8 cellular contexts compared by ENCODE assay signal in genomic region chr12:51972849-51973273, GRCh38. TPM values are rescaled to one million over a fixed set of nuclear protein-coding genes. Genes with fewer than 3 reads are reported as not detected.
A peak's percentile ranks its signal among the peaks of the same experiment; 100 is the strongest.
DNase-seq lines count a peak whose midpoint lies in the region; ATAC-seq, FAIRE-seq and TF ChIP-seq lines count a peak whose summit lies in the region.

No MANE protein-coding gene starts in this region.

- no peak overlapping the region for H2BK20ac ChIP-seq in H9 (ENCODE audit: low read depth, low read length, poor library complexity, severe bottlenecking)

- H3K9ac ChIP-seq in endothelial cell of umbilical vein (replicated peaks; ENCODE audit: extremely low read depth, insufficient read depth, low read length) (peak overlapping the region; percentile 73), H9 (ENCODE audit: extremely low read depth, insufficient read length, low read length) (no peak overlapping the region)

- no TSS peak for BruUV-seq in endothelial cell of umbilical vein (replicated peaks; lab: Mats Ljungman, UMichigan)

- no peak overlapping the region for H4K5ac ChIP-seq in H9 (ENCODE audit: insufficient read length, low read depth, low read length)

- H3K4me3 ChIP-seq in endothelial cell of umbilical vein (replicated peaks in 1 of 3; ENCODE audit: insufficient read depth in 1 of 3, low read depth in 1 of 3, low read length in 3 of 3) (no peak overlapping the region), tibial artery (no peak overlapping the region)

- H3K4me2 ChIP-seq in endothelial cell of umbilical vein (ENCODE audit: insufficient read depth, low read length) (peak overlapping the region; percentile 62), H9 (ENCODE audit: insufficient read depth, insufficient read length, low read length) (no peak overlapping the region)

- POLR2A ChIA-PET in activated B cell treated with CpG ODN at 0.5 μM for 24 hours (lab: Charles Lee): no interaction called here
- POLR2A ChIA-PET in endothelial cell of umbilical vein (lab: Charles Lee): interaction anchor here (0.8 kb wide), 1 partner anchor 34 kb away, joined by 4 read pairs; the partner anchor contains the start of gene TAMALIN

- WGBS in H9 (ENCODE audit: extremely low coverage, insufficient read length, low lambda C conversion rate): no CpG with 5 or more reads among the region's 9 CpGs

- H3K4me1 Mint-ChIP-seq in activated B cell treated with CpG ODN at 0.5 μM for 24 hours (peaks cover 54% of the 10 kb centered on the region), nephron progenitor cell (peaks cover 45% of the 10 kb centered on the region), H9 (peaks cover 28 to 42% of the 10 kb centered on the region in 2 experiments)

- H3K36me3 ChIP-seq in endothelial cell of umbilical vein (ENCODE audit: control insufficient read depth in 2 of 2, extremely low read depth in 1 of 2, insufficient read depth in 2 of 2, low read length in 2 of 2) (peaks cover 6 to 9% of the 10 kb centered on the region in 2 experiments), tibial artery (peaks cover 24 to 27% (median 27%) of the 10 kb centered on the region in 3 donors)

- no peaks in the 10 kb centered on the region for H3K23me2 ChIP-seq in H9 (ENCODE audit: insufficient read length, low read depth, low read length, poor library complexity, severe bottlenecking)

- FAIRE-seq in endothelial cell of umbilical vein (lab: Jason Lieb, UNC): peak; percentile 86

- no peak overlapping the region for H2AFZ ChIP-seq in endothelial cell of umbilical vein (ENCODE audit: low read depth, low read length)
- H2AFZ ChIP-seq in H9 (ENCODE audit: low read length): no peak overlapping the region

- H3K36me3 Mint-ChIP-seq in activated B cell treated with CpG ODN at 0.5 μM for 24 hours (ENCODE audit: low read depth) (peaks cover 16% of the 10 kb centered on the region), nephron progenitor cell (ENCODE audit: low read depth) (peaks cover 40% of the 10 kb centered on the region), H9 (ENCODE audit: insufficient read depth in 1 of 3, low read depth in 3 of 3) (peaks cover 20 to 25% (median 24%) of the 10 kb centered on the region in 3 experiments; a peak in 6 of 7 replicates)

- H3K23ac ChIP-seq in H9 (ENCODE audit: insufficient read length, low read depth, low read length): no peak overlapping the region

- no peaks in the 10 kb centered on the region for H3K79me1 ChIP-seq in H9 (ENCODE audit: insufficient read depth, low read depth, low read length, poor library complexity, severe bottlenecking)

- dilution Hi-C loops in endothelial cell of umbilical vein (cut with MboI; ENCODE audit: extremely low pct_ligation_motif_present, low sequenced_read_pairs): no loop called here

- no peak overlapping the region for H3K56ac ChIP-seq in H9 (ENCODE audit: insufficient read length, low read depth, low read length)

- TF ChIP-seq CTCF in activated B cell treated with CpG ODN at 0.5 μM for 24 hours (IDR thresholded peaks at IDR 0.05) (no peak), endothelial cell of umbilical vein (IDR thresholded peaks at IDR 0.05; ENCODE audit: extremely low read depth in 1 of 2, insufficient read depth in 1 of 2, low read depth in 1 of 2, low read length in 2 of 2) (no peak), nephron progenitor cell (IDR thresholded peaks at IDR 0.05) (no peak), tibial artery (IDR thresholded peaks at IDR 0.05) (no peak), H9 (conservative IDR thresholded peaks at IDR 0.05) (no peak)

- H3K79me2 ChIP-seq in endothelial cell of umbilical vein (ENCODE audit: control insufficient read depth, insufficient read depth, low read length) (peaks cover 57% of the 10 kb centered on the region), H9 (ENCODE audit: insufficient read depth, low read length) (no peaks in the 10 kb centered on the region)

- H3K14ac ChIP-seq in H9 (ENCODE audit: insufficient read depth, low read length): no peak overlapping the region

- H2AK5ac ChIP-seq in H9 (ENCODE audit: insufficient read length, low read length): no peak overlapping the region

- TF ChIP-seq POLR2A in endothelial cell of umbilical vein (IDR thresholded peaks at IDR 0.05; ENCODE audit: low read depth, low read length): peak; percentile 58

- H3K9me3 ChIP-seq in endothelial cell of umbilical vein (replicated peaks; ENCODE audit: control insufficient read depth, insufficient read depth, low read length): no peaks in the 10 kb centered on the region
- no peaks in the 10 kb centered on the region for H3K9me3 ChIP-seq in tibial artery
- no peaks in the 10 kb centered on the region for H3K9me3 ChIP-seq in H9 (ENCODE audit: control insufficient read depth, low read depth, low read length)

- no peak overlapping the region for H2BK5ac ChIP-seq in H9 (ENCODE audit: insufficient read length, low read length)

- H3K9me1 ChIP-seq in endothelial cell of umbilical vein (replicated peaks; ENCODE audit: control insufficient read depth, extremely low read depth, insufficient read depth, low read length): no peaks in the 10 kb centered on the region

- H4K8ac ChIP-seq in H9 (replicated peaks; ENCODE audit: insufficient read length, low read depth, low read length): no peak overlapping the region

- H3K4me1 ChIP-seq in endothelial cell of umbilical vein (ENCODE audit: control insufficient read depth, extremely low read depth, insufficient read depth, low read length) (peaks cover 85% of the 10 kb centered on the region), tibial artery (peaks cover 0 to 46% (median 32%) of the 10 kb centered on the region in 4 donors), H9 (ENCODE audit: insufficient read depth, low read length) (peaks cover 7% of the 10 kb centered on the region; the same call in 1 of the 2 replicates)

- H4K20me1 ChIP-seq in endothelial cell of umbilical vein (replicated peaks; ENCODE audit: control insufficient read depth, extremely low read depth, insufficient read depth, low read length): no peaks in the 10 kb centered on the region
- no peaks in the 10 kb centered on the region for H4K20me1 ChIP-seq in H9 (ENCODE audit: control insufficient read depth, insufficient read depth, insufficient read length)

- CTCF ChIA-PET in activated B cell treated with CpG ODN at 0.5 μM for 24 hours (lab: Charles Lee) (no interaction called here), endothelial cell of umbilical vein (lab: Charles Lee) (interaction anchor here (0.7 to 5.7 kb wide), 6 partner anchors 13 to 80 kb away, joined by 3 to 39 read pairs (median 6); partner anchors contain the start of gene ACVR1B)

- H3K27ac ChIP-seq in endothelial cell of umbilical vein (ENCODE audit: insufficient read depth, low read depth, low read length) (peak overlapping the region; percentile 98), tibial artery (peak overlapping the region in 1 of 2 donors; percentile 20), H9 (ENCODE audit: insufficient read length, low read depth, low read length) (no peak overlapping the region)

- H3K27ac Mint-ChIP-seq in activated B cell treated with CpG ODN at 0.5 μM for 24 hours (no peak overlapping the region), nephron progenitor cell (peak overlapping the region; percentile 26), H9 (no peak overlapping the region)

- intact Hi-C loops in activated B cell treated with CpG ODN at 0.5 μM for 24 hours (cut with micrococcal nuclease): loop anchor here (10.0 kb wide), 1 partner anchor 98 kb away; no protein-coding TSS in a partner anchor
- intact Hi-C loops in endothelial cell of umbilical vein (cut with micrococcal nuclease): loop anchor here (1.0 to 2.0 kb wide), 2 partner anchors 47 to 76 kb away; no protein-coding TSS in a partner anchor
- intact Hi-C loops in tibial artery (cut with DNase I; ENCODE audit: low total_unique reads): no loop called here

- DNase-seq in ELF-1 (ENCODE audit: low read depth, low spot score): peak; percentile 16
- no peak for DNase-seq in activated B cell treated with CpG ODN at 0.5 μM for 24 hours
- peak; percentile 97 for DNase-seq in endothelial cell of umbilical vein (ENCODE audit: low read depth, low spot score)
- no peak for DNase-seq in nephron progenitor cell
- DNase-seq in tibial artery: peak; percentile 72 to 73
- no peak for DNase-seq in H9
- DNase-seq in NCI-H2171 treated with DMSO at 0.1 percent for 48 hours (lab: John Stamatoyannopoulos, UW): no peak

- H3K18ac ChIP-seq in H9 (ENCODE audit: insufficient read length, low read depth, low read length): no peak overlapping the region

- peak overlapping the region; percentile 0 for H3K4me3 Mint-ChIP-seq in activated B cell treated with CpG ODN at 0.5 μM for 24 hours
- no peak overlapping the region for H3K4me3 Mint-ChIP-seq in nephron progenitor cell
- no peak overlapping the region for H3K4me3 Mint-ChIP-seq in H9

- no peak overlapping the region for H3T11ph ChIP-seq in H9 (ENCODE audit: low read length)

- H4K91ac ChIP-seq in H9 (ENCODE audit: insufficient read length, low read depth, low read length): no peak overlapping the region

- ATAC-seq in activated B cell treated with CpG ODN at 0.5 μM for 24 hours (ENCODE audit: low read depth): no peak
- ATAC-seq in GM19467 (IDR thresholded peaks at IDR 0.05; ENCODE audit: unreplicated experiment): no peak

- no peak overlapping the region for H2BK120ac ChIP-seq in H9 (ENCODE audit: low read depth, low read length, poor library complexity, severe bottlenecking)

- no peak overlapping the region for H3K4ac ChIP-seq in H9 (ENCODE audit: low read depth, low read length)

- H3K9me3 Mint-ChIP-seq in activated B cell treated with CpG ODN at 0.5 μM for 24 hours (no peaks in the 10 kb centered on the region), nephron progenitor cell (no peaks in the 10 kb centered on the region), H9 (no peaks in the 10 kb centered on the region)

- no peak overlapping the region for H2BK15ac ChIP-seq in H9 (ENCODE audit: low read depth, low read length)

- H3K27me3 ChIP-seq in endothelial cell of umbilical vein (ENCODE audit: control insufficient read depth in 2 of 2, insufficient read depth in 2 of 2, low read length in 2 of 2) (no peaks in the 10 kb centered on the region), tibial artery (no peaks in the 10 kb centered on the region), H9 (ENCODE audit: insufficient read depth, low read length) (no peaks in the 10 kb centered on the region)

- no peak overlapping the region for H2BK12ac ChIP-seq in H9 (ENCODE audit: insufficient read length, low read depth, low read length)

- H3K27me3 Mint-ChIP-seq in activated B cell treated with CpG ODN at 0.5 μM for 24 hours (no peaks in the 10 kb centered on the region), nephron progenitor cell (ENCODE audit: low read depth, poor library complexity) (no peaks in the 10 kb centered on the region), H9 (ENCODE audit: low read depth) (no peaks in the 10 kb centered on the region)

RNA-seq across cellular contexts. Expression of gene ACVR1B, which starts 21.4 kb away (rescaled TPM):
- total RNA-seq in activated B cell treated with CpG ODN at 0.5 μM for 24 hours (7.8 and 10.0 TPM in 2 replicates), endothelial cell of umbilical vein (25.4 and 33.7 TPM in 2 replicates), H9 (2021) (15.6 and 16.3 TPM in 2 replicates)
- polyA plus RNA-seq in endothelial cell of umbilical vein: 25.5 and 29.0 TPM in 2 replicates
- 23.9 and 24.1 TPM in 2 replicates for polyA plus RNA-seq in endothelial cell of umbilical vein (2011; cell fraction: cytosol; rRNA removed)
- polyA plus RNA-seq in endothelial cell of umbilical vein (2011; cell fraction: nucleus; rRNA removed): 43.8 and 45.3 TPM in 2 replicates
- polyA plus RNA-seq in endothelial cell of umbilical vein (2012): 21.7 and 26.2 TPM in 2 replicates
- polyA minus RNA-seq in endothelial cell of umbilical vein: 54.5 and 58.3 TPM in 2 replicates
- polyA minus RNA-seq in endothelial cell of umbilical vein (2011; cell fraction: cytosol; rRNA and poly(A)+ RNA removed): 7.4 TPM
- polyA minus RNA-seq in endothelial cell of umbilical vein (2011; cell fraction: nucleus; rRNA and poly(A)+ RNA removed): 24.5 and 28.9 TPM in 2 replicates

RNA-seq across cellular contexts. Expression of gene TAMALIN, which starts 33.9 kb away (rescaled TPM):
- total RNA-seq in activated B cell treated with CpG ODN at 0.5 μM for 24 hours (47.6 and 52.8 TPM in 2 replicates), endothelial cell of umbilical vein (87.5 and 88.4 TPM in 2 replicates), H9 (2021) (1.1 and 1.2 TPM in 2 replicates)
- 50.0 and 53.3 TPM in 2 replicates for polyA plus RNA-seq in endothelial cell of umbilical vein
- polyA plus RNA-seq in endothelial cell of umbilical vein (2011; cell fraction: cytosol; rRNA removed): 42.2 and 64.7 TPM in 2 replicates
- polyA plus RNA-seq in endothelial cell of umbilical vein (2011; cell fraction: nucleus; rRNA removed): 85.1 and 86.5 TPM in 2 replicates
- 68.4 and 77.9 TPM in 2 replicates for polyA plus RNA-seq in endothelial cell of umbilical vein (2012)
- polyA minus RNA-seq in endothelial cell of umbilical vein: 42.6 and 64.3 TPM in 2 replicates
- polyA minus RNA-seq in endothelial cell of umbilical vein (2011; cell fraction: cytosol; rRNA and poly(A)+ RNA removed): 0.51 TPM
- 27.5 and 38.0 TPM in 2 replicates for polyA minus RNA-seq in endothelial cell of umbilical vein (2011; cell fraction: nucleus; rRNA and poly(A)+ RNA removed)

Comparison
In these comparisons a context has a peak if more than half of its experiments do, and no peak if none do; other contexts are left out.
1. DNase-seq: peak in ELF-1 (single experiment), endothelial cell of umbilical vein (single experiment) and tibial artery (2 of 2); none in activated B cell treated with CpG ODN at 0.5 μM for 24 hours (single experiment), nephron progenitor cell (single experiment), H9 (single experiment) and NCI-H2171 treated with DMSO at 0.1 percent for 48 hours (single experiment).
2. RNA of gene TAMALIN, which starts 33.9 kb away (total RNA-seq): 87.5 to 88.4 TPM in endothelial cell of umbilical vein and 47.6 to 52.8 TPM in activated B cell treated with CpG ODN at 0.5 μM for 24 hours; 1.1 to 1.2 TPM in H9; every median in the first group is over 10 times any median in the second.